ENCODE assay signal across 13 cellular contexts in genomic region chr11:110147965-110148709, GRCh38. TPM values are rescaled to one million over a fixed set of nuclear protein-coding genes. Genes with fewer than 3 reads are reported as not detected.
DNase-seq lines count a peak whose midpoint lies in the region; ATAC-seq and TF ChIP-seq lines count a peak whose summit lies in the region.
"Had no signal": no experiment of that assay in that cellular context is flagged by ENCODE, and none has a peak within 500 bp of the region (broad histone marks: within the 10 kb centered on the region; RNA-seq: fewer than 3 reads in every experiment).

No MANE protein-coding gene starts in this region.

- 0 out of 2 replicates have a peak, but pooled peaks cover 4% of the 10 kb centered on the region for H4K20me1 ChIP-seq in PC-3 (ENCODE audit: low read length)

- H3K27ac Mint-ChIP-seq in nephron progenitor cell, result no peak overlapping the region

- intact Hi-C loops in PC-3 (cut with micrococcal nuclease), result loop anchor here (5.0 kb wide), 1 partner anchor 284 kb away; no protein-coding TSS in a partner anchor

- H3K9ac ChIP-seq in PC-3 (ENCODE audit: low read length), result peak overlapping the region; percentile 66
- H3K9ac ChIP-seq: parathyroid adenoma had no signal

- no peaks in the 10 kb centered on the region for H3K27me3 Mint-ChIP-seq in nephron progenitor cell (ENCODE audit: low read depth, poor library complexity)

- H3K9me3 ChIP-seq in PC-3 (ENCODE audit: low read length), result no peaks in the 10 kb centered on the region
- H3K9me3 ChIP-seq: testis had no signal

- CTCF ChIA-PET in PC-3 (lab: Charles Lee), result no interaction called here

- no peak for TF ChIP-seq CTCF in PC-3 (conservative IDR thresholded peaks at IDR 0.05; ENCODE audit: low read depth, low read length)
- no peak for TF ChIP-seq CTCF in choroid plexus epithelial cell (conservative IDR thresholded peaks at IDR 0.05; ENCODE audit: low read depth, low read length)
- TF ChIP-seq CTCF in nephron progenitor cell (IDR thresholded peaks at IDR 0.05), result no peak

- H3K79me2 ChIP-seq in PC-3 (ENCODE audit: low read length), result peaks cover 94% of the 10 kb centered on the region

- no peak overlapping the region for H2AFZ ChIP-seq in PC-3 (ENCODE audit: low read length)
- H2AFZ ChIP-seq: parathyroid adenoma had no signal

- H3K9me3 Mint-ChIP-seq in nephron progenitor cell, result peaks cover 3% of the 10 kb centered on the region

- DNase-seq in Daoy (ENCODE audit: low read depth), result peak; percentile 48
- DNase-seq in PC-3, result peak; percentile 65
- peak; percentile 80 for DNase-seq in choroid plexus epithelial cell (ENCODE audit: low read depth)
- DNase-seq in midbrain (lab: John Stamatoyannopoulos, UW), result peak; percentile 10
- DNase-seq in NCI-H2081 treated with DMSO at 0.1 percent for 48 hours (lab: John Stamatoyannopoulos, UW), result no peak
- no peak for DNase-seq in activated gamma-delta T cell (lab: John Stamatoyannopoulos, UW)
- no peak for DNase-seq in NCI-H2081 (lab: John Stamatoyannopoulos, UW)
- no peak for DNase-seq in nephron progenitor cell
- DNase-seq: activated CD4-positive, alpha-beta T cell treated with anti-CD3 and anti-CD28 coated beads, Interleukin-2, amount 50 U/mL, for 4 hours; DMS53; NCI-H446; testis had no signal

- POLR2A ChIA-PET in PC-3 (lab: Charles Lee; ENCODE audit: unreplicated experiment), result no interaction called here

- no TSS peak for BruUV-seq in PC-3 (replicated peaks; lab: Mats Ljungman, UMichigan)

- peak; percentile 14 for ATAC-seq in PC-3

- H3K36me3 ChIP-seq in PC-3 (ENCODE audit: low read depth, low read length), result peaks cover 21% of the 10 kb centered on the region

- H3K36me3 Mint-ChIP-seq in nephron progenitor cell (ENCODE audit: low read depth), result peaks cover 32% of the 10 kb centered on the region

- H3K9me2 ChIP-seq in PC-3 (replicated peaks; ENCODE audit: low read length), result no peaks in the 10 kb centered on the region

- no peaks in the 10 kb centered on the region for H3K4me1 Mint-ChIP-seq in nephron progenitor cell

- peak overlapping the region; percentile 56 for H3K4me2 ChIP-seq in PC-3 (ENCODE audit: low read length)

- no peak overlapping the region for H3K4me3 Mint-ChIP-seq in nephron progenitor cell

- peaks cover 30% of the 10 kb centered on the region for H3K4me1 ChIP-seq in PC-3 (ENCODE audit: insufficient read depth, low read length)
- H3K4me1 ChIP-seq: parathyroid adenoma, testis had no signal

- H3K27ac ChIP-seq in PC-3 (ENCODE audit: low read length), result peak overlapping the region; percentile 93
- H3K27ac ChIP-seq: parathyroid adenoma, testis had no signal

- H3F3A ChIP-seq in PC-3 (ENCODE audit: low read length, unreplicated experiment), result peaks cover 14% of the 10 kb centered on the region

- H3K27me3 ChIP-seq in PC-3 (ENCODE audit: low read length), result no peaks in the 10 kb centered on the region
- H3K27me3 ChIP-seq: testis had no signal

- H3K4me3 ChIP-seq in PC-3 (ENCODE audit: low read length) (no peak overlapping the region), choroid plexus epithelial cell (ENCODE audit: low read depth, low read length) (no peak overlapping the region)
- H3K4me3 ChIP-seq: testis had no signal

RNA-seq across cellular contexts. Expression of gene ZC3H12C, which starts 54.9 kb away (rescaled TPM):
- 3.8 and 4.0 TPM in 2 replicates for total RNA-seq in Daoy (2014; rRNA removed; shearing (Covaris generic))
- 25.2 and 30.7 TPM in 2 replicates for total RNA-seq in PC-3 (2014; rRNA removed)

Comparison
In these comparisons a context has a peak if more than half of its experiments do, and no peak if none do; other contexts are left out.
1. DNase-seq: peak in Daoy (single experiment), PC-3 (single experiment), choroid plexus epithelial cell (single experiment) and midbrain (single experiment); none in NCI-H2081 treated with DMSO at 0.1 percent for 48 hours (single experiment), activated gamma-delta T cell (single experiment), NCI-H2081 (0 of 2) and nephron progenitor cell (single experiment).